In genomic region chr10:27504897-27505457, GRCh38 we compare ENCODE assay signal across 8 cellular contexts. TPM values are rescaled to one million over a fixed set of nuclear protein-coding genes. Genes with fewer than 3 reads are reported as not detected.
A peak's percentile ranks its signal among the peaks of the same experiment; 100 is the strongest.
DNase-seq lines count a peak whose midpoint lies in the region; TF ChIP-seq lines count a peak whose summit lies in the region.

No MANE protein-coding gene starts in this region.

- peak overlapping the region; percentile 70; the same call in 1 of the 2 replicates for H3K4me3 ChIP-seq in iPS DF 6.9 (ENCODE audit: low read length)
- peak overlapping the region; percentile 91 for H3K4me3 ChIP-seq in smooth muscle cell

- no peaks in the 10 kb centered on the region for H3F3A ChIP-seq in smooth muscle cell (ENCODE audit: low read depth)

- intact Hi-C loops in activated T-helper 2 cell treated with anti-CD3 and anti-CD28 coated beads, Interferon-gamma antibody, Interleukin-2, Interleukin-4, amounts not matched to agents 10 μg/mL and 5 μg/mL and 100 μg/mL, durations not matched to agents 14 hours and 24 hours and 36 hours (cut with micrococcal nuclease) = loop anchor here (1.0 to 10.0 kb wide), 7 partner anchors 8 to 1070 kb away; partner anchors contain the start of genes APBB1IP, MASTL, WAC and YME1L1

- DNase-seq in NCI-H82 (lab: John Stamatoyannopoulos, UW) (peak; percentile 3), NCI-H82 treated with DMSO at 0.1 percent for 48 hours (lab: John Stamatoyannopoulos, UW; ENCODE audit: unreplicated experiment) (no peak), iPS DF 6.9 (ENCODE audit: low read depth, low spot score) (no peak), smooth muscle cell (lab: John Stamatoyannopoulos, UW; ENCODE audit: unreplicated experiment) (no peak), NCI-H1417 treated with DMSO at 0.1 percent for 48 hours (lab: John Stamatoyannopoulos, UW) (no peak), T-helper 9 cell (no peak), NCI-H226 (no peak)
- no peak for DNase-seq in activated T-helper 2 cell treated with anti-CD3 and anti-CD28 coated beads, Interferon-gamma antibody, Interleukin-2, Interleukin-4, amounts not matched to agents 10 μg/mL and 5 μg/mL and 100 μg/mL, durations not matched to agents 14 hours and 24 hours and 36 hours (ENCODE audit: low spot score)

- H3K36me3 ChIP-seq in iPS DF 6.9 (ENCODE audit: control insufficient read depth, insufficient read depth, low read length) (no peaks in the 10 kb centered on the region), smooth muscle cell (ENCODE audit: low read depth) (no peaks in the 10 kb centered on the region)

- H3K4me1 ChIP-seq in iPS DF 6.9 (ENCODE audit: control insufficient read depth, insufficient read depth, low read length) = no peaks in the 10 kb centered on the region; the same call in 1 of the 2 replicates
- peaks cover 14% of the 10 kb centered on the region for H3K4me1 ChIP-seq in smooth muscle cell (ENCODE audit: low read depth)

- H3K27ac ChIP-seq in iPS DF 6.9 (ENCODE audit: low read length) (no peak overlapping the region), smooth muscle cell (ENCODE audit: low read depth) (peak overlapping the region; percentile 96)

- no peaks in the 10 kb centered on the region for H3K27me3 Mint-ChIP-seq in activated T-helper 2 cell treated with anti-CD3 and anti-CD28 coated beads, Interferon-gamma antibody, Interleukin-2, Interleukin-4, amounts not matched to agents 10 μg/mL and 5 μg/mL and 100 μg/mL, durations not matched to agents 14 hours and 24 hours and 36 hours (ENCODE audit: low read depth)

- H3K27me3 ChIP-seq in iPS DF 6.9 (ENCODE audit: control insufficient read depth, insufficient read depth, low read length) (no peaks in the 10 kb centered on the region), smooth muscle cell (ENCODE audit: low read depth) (no peaks in the 10 kb centered on the region)

- no CpG with 5 or more reads among the region's 11 CpGs for WGBS in iPS DF 6.9 (ENCODE audit: insufficient coverage, insufficient read length)
- 8% methylated on average over 11 of the region's 11 CpGs for WGBS in smooth muscle cell (ENCODE audit: low lambda C conversion rate)

- H3K9me3 Mint-ChIP-seq in activated T-helper 2 cell treated with anti-CD3 and anti-CD28 coated beads, Interferon-gamma antibody, Interleukin-2, Interleukin-4, amounts not matched to agents 10 μg/mL and 5 μg/mL and 100 μg/mL, durations not matched to agents 14 hours and 24 hours and 36 hours = no peaks in the 10 kb centered on the region

- H3K36me3 Mint-ChIP-seq in activated T-helper 2 cell treated with anti-CD3 and anti-CD28 coated beads, Interferon-gamma antibody, Interleukin-2, Interleukin-4, amounts not matched to agents 10 μg/mL and 5 μg/mL and 100 μg/mL, durations not matched to agents 14 hours and 24 hours and 36 hours (ENCODE audit: low read depth) = peaks cover 46% of the 10 kb centered on the region

- peak overlapping the region; percentile 91 for H3K27ac Mint-ChIP-seq in activated T-helper 2 cell treated with anti-CD3 and anti-CD28 coated beads, Interferon-gamma antibody, Interleukin-2, Interleukin-4, amounts not matched to agents 10 μg/mL and 5 μg/mL and 100 μg/mL, durations not matched to agents 14 hours and 24 hours and 36 hours

- peak overlapping the region; percentile 97 for H3K9ac ChIP-seq in smooth muscle cell (ENCODE audit: low read depth)

- H2AFZ ChIP-seq in smooth muscle cell (ENCODE audit: low read depth) = peak overlapping the region; percentile 68

- H4K20me1 ChIP-seq in smooth muscle cell (ENCODE audit: low read depth) = peaks cover 46% of the 10 kb centered on the region

- peaks cover 52% of the 10 kb centered on the region for H3K4me1 Mint-ChIP-seq in activated T-helper 2 cell treated with anti-CD3 and anti-CD28 coated beads, Interferon-gamma antibody, Interleukin-2, Interleukin-4, amounts not matched to agents 10 μg/mL and 5 μg/mL and 100 μg/mL, durations not matched to agents 14 hours and 24 hours and 36 hours (ENCODE audit: low read depth)

- H3K79me2 ChIP-seq in smooth muscle cell (ENCODE audit: low read depth) = peaks cover 58% of the 10 kb centered on the region

- peak overlapping the region; percentile 93 for H3K4me3 Mint-ChIP-seq in activated T-helper 2 cell treated with anti-CD3 and anti-CD28 coated beads, Interferon-gamma antibody, Interleukin-2, Interleukin-4, amounts not matched to agents 10 μg/mL and 5 μg/mL and 100 μg/mL, durations not matched to agents 14 hours and 24 hours and 36 hours (ENCODE audit: low read depth)

- H3K4me2 ChIP-seq in smooth muscle cell = peak overlapping the region; percentile 98

- H3K9me3 ChIP-seq in iPS DF 6.9 (ENCODE audit: control insufficient read depth, insufficient read depth, low read length) (no peaks in the 10 kb centered on the region), smooth muscle cell (replicated peaks; ENCODE audit: low read depth) (no peaks in the 10 kb centered on the region)

- TF ChIP-seq CTCF in smooth muscle cell (IDR thresholded peaks at IDR 0.05; ENCODE audit: borderline replicate concordance, insufficient read depth, poor library complexity, severe bottlenecking) = no peak

RNA-seq across cellular contexts. Expression of gene RAB18, which starts 0.9 kb away (rescaled TPM):
- total RNA-seq in activated T-helper 2 cell treated with anti-CD3 and anti-CD28 coated beads, Interferon-gamma antibody, Interleukin-2, Interleukin-4, amounts not matched to agents 10 μg/mL and 5 μg/mL and 100 μg/mL, durations not matched to agents 14 hours and 24 hours and 36 hours = 55.9 and 56.4 TPM in 2 replicates
- total RNA-seq in smooth muscle cell = 64.1 and 81.4 TPM in 2 replicates
- polyA plus RNA-seq in smooth muscle cell = 122 and 124 TPM in 2 replicates
